In genomic region chr10:101588879-101589278, GRCh38 we compare ENCODE assay signal across 8 cellular contexts. TPM values are rescaled to one million over a fixed set of nuclear protein-coding genes. Genes with fewer than 3 reads are reported as not detected.
DNase-seq lines count a peak whose midpoint lies in the region; ATAC-seq lines count a peak whose summit lies in the region.

No MANE protein-coding gene starts in this region.

- H3K9me3 ChIP-seq in T-helper 17 cell (ENCODE audit: control insufficient read depth, low read length, poor library complexity, severe bottlenecking) = no peaks in the 10 kb centered on the region

- H3K27me3 Mint-ChIP-seq in T-helper 17 cell = no peaks in the 10 kb centered on the region
- H3K27me3 Mint-ChIP-seq in stimulated activated naive CD8-positive, alpha-beta T cell treated with anti-CD3 and anti-CD28 coated beads, Interleukin-15, amount 100 ng/mL, for 72 hours = no peaks in the 10 kb centered on the region

- no peaks in the 10 kb centered on the region for H3K36me3 Mint-ChIP-seq in T-helper 17 cell (ENCODE audit: low read depth)

- ATAC-seq in T-helper 17 cell = no peak
- no peak for ATAC-seq in stimulated activated naive CD8-positive, alpha-beta T cell treated with anti-CD3 and anti-CD28 coated beads, Interleukin-15, amount 100 ng/mL, for 72 hours
- no peak for ATAC-seq in HG03196 (IDR thresholded peaks at IDR 0.05; ENCODE audit: unreplicated experiment)

- peak; percentile 43 for DNase-seq in DMS 273 (lab: John Stamatoyannopoulos, UW; ENCODE audit: unreplicated experiment)
- DNase-seq in DMS 273 treated with DMSO at 0.1 percent for 48 hours (lab: John Stamatoyannopoulos, UW) = no peak
- no peak for DNase-seq in T-helper 17 cell
- peak; percentile 27 for DNase-seq in glomerular visceral epithelial cell (ENCODE audit: extremely low spot score)
- DNase-seq in stimulated activated naive CD8-positive, alpha-beta T cell treated with anti-CD3 and anti-CD28 coated beads, Interleukin-15, amount 100 ng/mL, for 72 hours = no peak
- DNase-seq in NCI-H1694 treated with DMSO at 0.1 percent for 48 hours (lab: John Stamatoyannopoulos, UW) = no peak
- DNase-seq in Kasumi-1 (lab: John Stamatoyannopoulos, UW) = no peak

- no peaks in the 10 kb centered on the region for H3K9me3 Mint-ChIP-seq in stimulated activated naive CD8-positive, alpha-beta T cell treated with anti-CD3 and anti-CD28 coated beads, Interleukin-15, amount 100 ng/mL, for 72 hours

- peaks cover 25% of the 10 kb centered on the region for H3K4me1 Mint-ChIP-seq in T-helper 17 cell
- peaks cover 27% of the 10 kb centered on the region for H3K4me1 Mint-ChIP-seq in stimulated activated naive CD8-positive, alpha-beta T cell treated with anti-CD3 and anti-CD28 coated beads, Interleukin-15, amount 100 ng/mL, for 72 hours

- peak overlapping the region; percentile 93 for H3K27ac Mint-ChIP-seq in T-helper 17 cell
- peak overlapping the region in 1 of 2 donors; percentile 76 for H3K27ac Mint-ChIP-seq in stimulated activated naive CD8-positive, alpha-beta T cell treated with anti-CD3 and anti-CD28 coated beads, Interleukin-15, amount 100 ng/mL, for 72 hours

- H3K4me3 Mint-ChIP-seq in T-helper 17 cell = peak overlapping the region; percentile 96
- H3K4me3 Mint-ChIP-seq in stimulated activated naive CD8-positive, alpha-beta T cell treated with anti-CD3 and anti-CD28 coated beads, Interleukin-15, amount 100 ng/mL, for 72 hours = peak overlapping the region; percentile 96 to 98

RNA-seq across cellular contexts. Expression of gene DPCD, which starts 0.8 kb away (rescaled TPM):
- total RNA-seq in T-helper 17 cell = 1 to 10 TPM in 1 of 2 donors, not detected in 1; 1.9 TPM

RNA-seq across cellular contexts. Expression of gene POLL, which starts 0.8 kb away (rescaled TPM):
- total RNA-seq in T-helper 17 cell = 10 to 100 TPM; 25.3 to 30.9 TPM

Comparison
In these comparisons a context has a peak if more than half of its experiments do, and no peak if none do; other contexts are left out.
1. DNase-seq: peak in DMS 273 (single experiment) and glomerular visceral epithelial cell (single experiment); none in DMS 273 treated with DMSO at 0.1 percent for 48 hours (single experiment), T-helper 17 cell (0 of 3), stimulated activated naive CD8-positive, alpha-beta T cell treated with anti-CD3 and anti-CD28 coated beads, Interleukin-15, amount 100 ng/mL, for 72 hours (0 of 2), NCI-H1694 treated with DMSO at 0.1 percent for 48 hours (single experiment) and Kasumi-1 (0 of 2).